16 cellular contexts compared by ENCODE assay signal in genomic region chr5:37846786-37847310, GRCh38. TPM values are rescaled to one million over a fixed set of nuclear protein-coding genes. Genes with fewer than 3 reads are reported as not detected.
DNase-seq lines count a peak whose midpoint lies in the region; ATAC-seq, FAIRE-seq and TF ChIP-seq lines count a peak whose summit lies in the region.
"Had no signal": no experiment of that assay in that cellular context is flagged by ENCODE, and none has a peak within 500 bp of the region (broad histone marks: within the 10 kb centered on the region; RNA-seq: fewer than 3 reads in every experiment).

No MANE protein-coding gene starts in this region.

- H3K56ac ChIP-seq in H1 (replicated peaks; ENCODE audit: insufficient read length, low read depth, low read length) = no peak overlapping the region

- no peak overlapping the region for H3K4ac ChIP-seq in H1 (replicated peaks; ENCODE audit: insufficient read length, low read depth, low read length)

- 0 out of 2 replicates have a peak overlapping the region, but pooled peaks have one; percentile 27 for H2BK12ac ChIP-seq in H1 (ENCODE audit: low read depth, low read length)

- peak overlapping the region; percentile 49 for H3K4me3 Mint-ChIP-seq in nephron progenitor cell
- no peak overlapping the region for H3K4me3 Mint-ChIP-seq in activated T-cell treated with anti-CD3 and anti-CD28 coated beads, Interleukin-2, amount 50 U/mL, for 72 hours
- H3K4me3 Mint-ChIP-seq: T-cell had no signal

- H3K23ac ChIP-seq in H1 (ENCODE audit: insufficient read length) = no peak overlapping the region

- no peak overlapping the region for H2BK15ac ChIP-seq in H1 (ENCODE audit: low read length)

- POLR2A ChIA-PET in HEK293 (lab: Yijun Ruan, JAX) (no interaction called here), H1 (lab: Charles Lee; ENCODE audit: partially characterized antibody) (no interaction called here)

- no peak for TF ChIP-seq EP300 in H1 (IDR thresholded peaks at IDR 0.05; ENCODE audit: borderline replicate concordance in 1 of 2, low read depth in 2 of 2, low read length in 2 of 2)

- no peaks in the 10 kb centered on the region for H3K36me3 ChIP-seq in HEK293 (ENCODE audit: control insufficient read depth in 2 of 2, insufficient read depth in 1 of 2, low read length in 2 of 2)
- H3K36me3 ChIP-seq in H1 (ENCODE audit: control insufficient read depth in 2 of 4, insufficient read depth in 4 of 4, low read length in 3 of 4) = no peaks in the 10 kb centered on the region
- no peaks in the 10 kb centered on the region for H3K36me3 ChIP-seq in pancreas
- H3K36me3 ChIP-seq: HAP-1 had no signal

- no peak overlapping the region for H2AFZ ChIP-seq in H1 (ENCODE audit: low read length)

- no peak overlapping the region for H4K8ac ChIP-seq in H1 (ENCODE audit: extremely low read depth, insufficient read depth, low read length)

- intact Hi-C loops in pancreas (cut with DNase I) = no loop called here

- 18% methylated on average over 4 of the region's 4 CpGs; no CpG with 5 or more reads in 1 of the 2 experiments for WGBS in H1 (ENCODE audit: extremely low coverage in 1 of 2, insufficient coverage in 1 of 2, insufficient read length in 1 of 2, insufficient replicate concordance in 2 of 2, low coverage in 1 of 2, low lambda C conversion rate in 2 of 2, missing lambda C conversion rate in 1 of 2), 2 experiments
- 72 to 73% methylated on average over 4 of the region's 4 CpGs for WGBS in pancreas, 2 donors

- H3K4me1 ChIP-seq in HEK293 (ENCODE audit: control insufficient read depth, insufficient read depth, low read length) = peaks cover 24% of the 10 kb centered on the region
- H3K4me1 ChIP-seq in H1 (replicated peaks in 1 of 4; ENCODE audit: control insufficient read depth in 3 of 4, insufficient read depth in 4 of 4, low read length in 3 of 4) = peaks cover 10 to 20% (median 15%) of the 10 kb centered on the region in 4 experiments; a peak in 6 of 7 replicates
- no peaks in the 10 kb centered on the region for H3K4me1 ChIP-seq in pancreas
- H3K4me1 ChIP-seq: HAP-1 had no signal

- peaks cover 6% of the 10 kb centered on the region for H3K36me3 Mint-ChIP-seq in nephron progenitor cell (ENCODE audit: low read depth)
- no peaks in the 10 kb centered on the region for H3K36me3 Mint-ChIP-seq in activated T-cell treated with anti-CD3 and anti-CD28 coated beads, Interleukin-2, amount 50 U/mL, for 72 hours (ENCODE audit: insufficient read depth in 2 of 2)
- H3K36me3 Mint-ChIP-seq: T-cell had no signal

- no peak overlapping the region for H2AK5ac ChIP-seq in H1 (ENCODE audit: low read depth, low read length)

- FAIRE-seq in H1 (lab: Jason Lieb, UNC) (no peak), pancreas (lab: Jason Lieb, UNC) (no peak)

- no peak overlapping the region for H4K91ac ChIP-seq in H1 (replicated peaks; ENCODE audit: insufficient read length, low read length)

- peak overlapping the region in 1 of 2 experiments; percentile 18; a peak in 1 of 4 replicates for H3K4me2 ChIP-seq in H1 (ENCODE audit: insufficient read depth in 1 of 2, low read depth in 2 of 2, low read length in 2 of 2)

- H3K18ac ChIP-seq in H1 (ENCODE audit: extremely low read depth, low read length) = no peak overlapping the region

- CTCF ChIA-PET in HEK293 (lab: Yijun Ruan, JAX) (interaction anchor here (1.4 kb wide), 1 partner anchor 346 kb away, joined by 5 read pairs; no protein-coding TSS in a partner anchor), H1 (lab: Charles Lee; ENCODE audit: partially characterized antibody) (interaction anchor here (0.6 to 3.4 kb wide), 4 partner anchors 8 to 345 kb away, joined by 3 to 11 read pairs (median 4); no protein-coding TSS in a partner anchor)

- H3K27ac Mint-ChIP-seq in nephron progenitor cell = no peak overlapping the region
- no peak overlapping the region for H3K27ac Mint-ChIP-seq in activated T-cell treated with anti-CD3 and anti-CD28 coated beads, Interleukin-2, amount 50 U/mL, for 72 hours
- H3K27ac Mint-ChIP-seq: T-cell had no signal

- no peak overlapping the region for H2BK120ac ChIP-seq in H1 (replicated peaks; ENCODE audit: low read depth, low read length)

- H3K27me3 ChIP-seq in H1 (replicated peaks in 1 of 4; ENCODE audit: control insufficient read depth in 3 of 4, extremely low read depth in 1 of 4, insufficient read depth in 3 of 4, low read length in 3 of 4) (peaks cover 0 to 13% (median 5%) of the 10 kb centered on the region in 4 experiments; a peak in 3 of 7 replicates), pancreas (peaks cover 0 to 7% (median 5%) of the 10 kb centered on the region in 4 donors)

- H3K79me1 ChIP-seq in H1 (ENCODE audit: low read depth, low read length) = no peaks in the 10 kb centered on the region

- H3K9me3 ChIP-seq in HEK293 (ENCODE audit: control insufficient read depth, insufficient read depth, low read depth, low read length) = no peaks in the 10 kb centered on the region
- no peaks in the 10 kb centered on the region; a peak in 1 of 4 replicates for H3K9me3 ChIP-seq in H1 (ENCODE audit: insufficient read depth in 2 of 2, low read depth in 1 of 2, low read length in 1 of 2)
- no peaks in the 10 kb centered on the region for H3K9me3 ChIP-seq in pancreas
- H3K9me3 ChIP-seq: HAP-1 had no signal

- no peaks in the 10 kb centered on the region for H4K20me1 ChIP-seq in H1 (replicated peaks in 1 of 2; ENCODE audit: control insufficient read depth in 1 of 2, insufficient read depth in 2 of 2, low read length in 2 of 2)

- peaks cover 79% of the 10 kb centered on the region for H3K4me1 Mint-ChIP-seq in nephron progenitor cell
- H3K4me1 Mint-ChIP-seq in activated T-cell treated with anti-CD3 and anti-CD28 coated beads, Interleukin-2, amount 50 U/mL, for 72 hours (ENCODE audit: low read depth) = no peaks in the 10 kb centered on the region
- H3K4me1 Mint-ChIP-seq: T-cell had no signal

- TF ChIP-seq RAD21 in H1 (IDR thresholded peaks at IDR 0.05 in 1 of 2, conservative IDR thresholded peaks at IDR 0.05 in 1 of 2; ENCODE audit: low read depth in 2 of 2, low read length in 2 of 2) = no peak

- ATAC-seq in pancreas = no peak
- no peak for ATAC-seq in activated T-cell treated with anti-CD3 and anti-CD28 coated beads, Interleukin-2, amount 50 U/mL, for 72 hours (replicated peaks in 1 of 2)
- ATAC-seq: T-cell had no signal

- DNase-seq in NCI-H1417 (lab: John Stamatoyannopoulos, UW) (peak in 2 of 3 experiments; percentile 41 to 78), H1 (ENCODE audit: low read depth in 1 of 2, low spot score in 2 of 2) (no peak), nephron progenitor cell (no peak), pancreas (no peak), SK-N-DZ (ENCODE audit: low spot score) (no peak)
- DNase-seq in activated T-cell treated with anti-CD3 and anti-CD28 coated beads, Interleukin-2, amount 50 U/mL, for 72 hours = no peak
- DNase-seq: AML-193, GDM1, NCI-H1105, NCI-H187, NCI-H2107, NCI-H226, OCI-M1, T-cell had no signal

- H3K9ac ChIP-seq in H1 (replicated peaks in 1 of 4; ENCODE audit: extremely low read depth in 1 of 4, low read depth in 3 of 4, low read length in 3 of 4) = no peak overlapping the region

- no peak overlapping the region for H2BK5ac ChIP-seq in H1 (ENCODE audit: low read depth, low read length)

- no peak for TF ChIP-seq CTCF in HEK293 (tag by site-specific recombination; IDR thresholded peaks at IDR 0.05)
- TF ChIP-seq CTCF in H1 (IDR thresholded peaks at IDR 0.05; ENCODE audit: control extremely low read depth in 1 of 3, insufficient read depth in 1 of 3, low read depth in 1 of 3, low read length in 3 of 3) = no peak
- no peak for TF ChIP-seq CTCF in nephron progenitor cell (IDR thresholded peaks at IDR 0.05)
- no peak for TF ChIP-seq CTCF in pancreas (IDR thresholded peaks at IDR 0.05)

- H3K27me3 Mint-ChIP-seq in nephron progenitor cell (ENCODE audit: low read depth, poor library complexity) = peaks cover under 1% of the 10 kb centered on the region
- peaks cover 46% of the 10 kb centered on the region for H3K27me3 Mint-ChIP-seq in activated T-cell treated with anti-CD3 and anti-CD28 coated beads, Interleukin-2, amount 50 U/mL, for 72 hours (ENCODE audit: low read depth)

- H3K14ac ChIP-seq in H1 (ENCODE audit: insufficient read length) = no peak overlapping the region

- H3K23me2 ChIP-seq in H1 (ENCODE audit: low read depth, low read length) = no peaks in the 10 kb centered on the region

- H3K27ac ChIP-seq in HEK293 (ENCODE audit: extremely low read depth, low read depth, low read length) = no peak overlapping the region
- H3K27ac ChIP-seq in H1 (ENCODE audit: low read depth, low read length) = no peak overlapping the region
- H3K27ac ChIP-seq in pancreas = no peak overlapping the region

- no peaks in the 10 kb centered on the region for H3K79me2 ChIP-seq in H1 (ENCODE audit: control insufficient read depth in 1 of 2, insufficient read depth in 2 of 2, low read length in 2 of 2)

- H4K5ac ChIP-seq in H1 (ENCODE audit: insufficient read length, low read depth, low read length) = no peak overlapping the region

- H3K9me3 Mint-ChIP-seq in nephron progenitor cell = peaks cover under 1% of the 10 kb centered on the region
- peaks cover 0 to 2% of the 10 kb centered on the region in 2 donors for H3K9me3 Mint-ChIP-seq in activated T-cell treated with anti-CD3 and anti-CD28 coated beads, Interleukin-2, amount 50 U/mL, for 72 hours
- H3K9me3 Mint-ChIP-seq: T-cell had no signal

- 0 out of 2 replicates have a peak overlapping the region, but pooled peaks have one; percentile 17 for H2BK20ac ChIP-seq in H1 (ENCODE audit: low read length)

- TF ChIP-seq POLR2A in H1 (IDR thresholded peaks at IDR 0.05; ENCODE audit: control extremely low read depth in 1 of 2, low read depth in 2 of 2, low read length in 2 of 2) = no peak

- H3K4me3 ChIP-seq in HEK293 (ENCODE audit: low read depth, low read length) (no peak overlapping the region), H1 (ENCODE audit: extremely low read depth in 1 of 4, insufficient read depth in 2 of 4, low read depth in 3 of 4, low read length in 4 of 4) (peak overlapping the region in 1 of 4 experiments; percentile 11; a peak in 1 of 8 replicates), pancreas (no peak overlapping the region)
- H3K4me3 ChIP-seq: HAP-1 had no signal

TF ChIP-seq in H1, 55 proteins besides CTCF, POLR2A, EP300 and RAD21 (continues in another document):
- no peak for TF ChIP-seq NRF1 (IDR thresholded peaks at IDR 0.05; ENCODE audit: low read depth, low read length)

RNA-seq across cellular contexts. Expression of gene GDNF, which starts 7.0 kb away (rescaled TPM):
- total RNA-seq in H1 (2021; fragmentation: NEBNext Ultra II Directional; extraction: Animal tissue kit (Norgen Biotek cat#: 25700)) = 1.7 and 2.0 TPM in 2 replicates
- polyA plus RNA-seq in H1 (2011; rRNA removed) = 0.15 and 0.31 TPM in 2 replicates
- polyA plus RNA-seq in H1 (2011; cell fraction: cytosol; rRNA removed) = 0.22 TPM
- polyA plus RNA-seq in H1 (2011; cell fraction: nucleus; rRNA removed) = 0.43 TPM
- polyA plus RNA-seq in H1 (2012, experiment 1 of 2) = 0.33 to 0.62 TPM (median 0.38 TPM) in 4 replicates
- 0.14 TPM for polyA plus RNA-seq in H1 (2012, experiment 2 of 2)
- 0.89 TPM for polyA plus RNA-seq in H1 (2013, experiment 1 of 2)
- 0.46 TPM for polyA plus RNA-seq in H1 (2013, experiment 2 of 2)
- polyA minus RNA-seq in H1 (2011; rRNA and poly(A)+ RNA removed) = 0.15 and 0.47 TPM in 2 replicates
- polyA minus RNA-seq in H1 (2011; cell fraction: cytosol; rRNA and poly(A)+ RNA removed) = not detected
- polyA minus RNA-seq in H1 (2011; cell fraction: nucleus; rRNA and poly(A)+ RNA removed) = 0.70 TPM
- under 1 TPM in 1 of 6 donors, not detected in 5; 0.47 TPM for total RNA-seq in pancreas
- under 1 TPM in 1 of 2 donors, not detected in 1; 0.04 TPM for polyA plus RNA-seq in pancreas
- total RNA-seq in activated T-cell treated with anti-CD3 and anti-CD28 coated beads, Interleukin-2, amount 50 U/mL, for 72 hours = not detected
- not detected in 2 replicates for polyA plus RNA-seq in SK-N-DZ (2014; cell fraction: cytosol; rRNA removed)
- not detected in 2 replicates for polyA plus RNA-seq in SK-N-DZ (2014; cell fraction: nucleus; rRNA removed)
- total RNA-seq: T-cell had no signal

Comparison
In these comparisons a context has a peak if more than half of its experiments do, and no peak if none do; other contexts are left out.
1. DNase-seq: peak in NCI-H1417 (2 of 3); none in H1 (0 of 2), nephron progenitor cell (single experiment), pancreas (0 of 6), activated T-cell treated with anti-CD3 and anti-CD28 coated beads, Interleukin-2, amount 50 U/mL, for 72 hours (0 of 2) and SK-N-DZ (single experiment).